ENCODE assay signal across 8 cellular contexts in genomic region chr19:56538254-56538760, GRCh38. TPM values are rescaled to one million over a fixed set of nuclear protein-coding genes. Genes with fewer than 3 reads are reported as not detected.
DNase-seq lines count a peak whose midpoint lies in the region; ATAC-seq and TF ChIP-seq lines count a peak whose summit lies in the region.

No MANE protein-coding gene starts in this region.

- H3K27ac Mint-ChIP-seq in activated naive CD8-positive, alpha-beta T cell treated with anti-CD3 and anti-CD28 coated beads for 36 hours: peak overlapping the region; percentile 93
- peak overlapping the region; percentile 93 for H3K27ac Mint-ChIP-seq in glutamatergic neuron (ENCODE audit: unreplicated experiment)

- H3K4me3 ChIP-seq in AG04449 (ENCODE audit: low read depth, low read length) (peak overlapping the region; percentile 88), subcutaneous abdominal adipose tissue (ENCODE audit: low read depth in 1 of 5, low read length in 5 of 5) (peak overlapping the region; percentile 81 to 99 (median 91))

- POLR2A ChIA-PET in AG04449 (lab: Yijun Ruan, JAX): no interaction called here

- no peak for TF ChIP-seq CTCF in AG04449 (IDR thresholded peaks at IDR 0.05; ENCODE audit: insufficient read depth, low read length, missing control alignments)
- no peak for TF ChIP-seq CTCF in glutamatergic neuron (IDR thresholded peaks at IDR 0.05; ENCODE audit: partially characterized antibody, unreplicated experiment)

- CTCF ChIA-PET in AG04449 (lab: Yijun Ruan, JAX): interaction anchor here (1.2 kb wide), 1 partner anchor 145 kb away, joined by 4 read pairs; the partner anchor contains the start of gene ZNF582

- DNase-seq in AG04449 (ENCODE audit: low read depth, low spot score) (peak; percentile 24), KBM-7 (peak; percentile 95), SKM-1 treated with dmso at 0.1 percent for 144 hours (lab: John Stamatoyannopoulos, UW; ENCODE audit: unreplicated experiment) (peak; percentile 47), glutamatergic neuron (peak; percentile 95), occipital lobe (lab: John Stamatoyannopoulos, UW) (peak; percentile 91)
- peak; percentile 93 for DNase-seq in activated naive CD8-positive, alpha-beta T cell treated with anti-CD3 and anti-CD28 coated beads for 36 hours

- peak; percentile 91 for ATAC-seq in GM19463 (IDR thresholded peaks at IDR 0.05; ENCODE audit: unreplicated experiment)

- H3K27ac ChIP-seq in subcutaneous abdominal adipose tissue (ENCODE audit: low read depth, low read length): peak overlapping the region; percentile 62

- no peaks in the 10 kb centered on the region for H3K27me3 Mint-ChIP-seq in activated naive CD8-positive, alpha-beta T cell treated with anti-CD3 and anti-CD28 coated beads for 36 hours
- peaks cover 13% of the 10 kb centered on the region for H3K27me3 Mint-ChIP-seq in glutamatergic neuron (ENCODE audit: unreplicated experiment)

- in situ Hi-C loops in KBM-7 (cut with MboI; ENCODE audit: low pct_unique_long_range_greater_than_20kb, low sequenced_read_pairs): no loop called here

- peak overlapping the region in 4 of 5 donors; percentile 65 to 86 (median 74) for H3K9ac ChIP-seq in subcutaneous abdominal adipose tissue (ENCODE audit: low read length in 5 of 5)

- no peaks in the 10 kb centered on the region for H3K27me3 ChIP-seq in subcutaneous abdominal adipose tissue (ENCODE audit: control insufficient read depth in 5 of 5, insufficient read depth in 4 of 5, low read length in 5 of 5)

- H3K9me3 Mint-ChIP-seq in activated naive CD8-positive, alpha-beta T cell treated with anti-CD3 and anti-CD28 coated beads for 36 hours: peaks cover 50% of the 10 kb centered on the region
- peaks cover 41% of the 10 kb centered on the region for H3K9me3 Mint-ChIP-seq in glutamatergic neuron (ENCODE audit: unreplicated experiment)

- H3K9me3 ChIP-seq in subcutaneous abdominal adipose tissue (ENCODE audit: control insufficient read depth in 5 of 5, low read length in 5 of 5): peaks cover 16 to 75% (median 56%) of the 10 kb centered on the region in 5 donors

- peaks cover 22% of the 10 kb centered on the region for H3K4me1 Mint-ChIP-seq in activated naive CD8-positive, alpha-beta T cell treated with anti-CD3 and anti-CD28 coated beads for 36 hours
- H3K4me1 Mint-ChIP-seq in glutamatergic neuron (ENCODE audit: low read depth, unreplicated experiment): no peaks in the 10 kb centered on the region

- peaks cover 0 to 20% (median 14%) of the 10 kb centered on the region in 5 donors for H3K36me3 ChIP-seq in subcutaneous abdominal adipose tissue (ENCODE audit: control insufficient read depth in 5 of 5, insufficient read depth in 5 of 5, low read length in 5 of 5)

- peaks cover 59% of the 10 kb centered on the region for H3K36me3 Mint-ChIP-seq in activated naive CD8-positive, alpha-beta T cell treated with anti-CD3 and anti-CD28 coated beads for 36 hours
- peaks cover 45% of the 10 kb centered on the region for H3K36me3 Mint-ChIP-seq in glutamatergic neuron (ENCODE audit: unreplicated experiment)

- peaks cover 4 to 19% (median 16%) of the 10 kb centered on the region in 5 donors for H3K4me1 ChIP-seq in subcutaneous abdominal adipose tissue (ENCODE audit: control insufficient read depth in 5 of 5, insufficient read depth in 5 of 5, low read length in 5 of 5)

- H3K4me3 Mint-ChIP-seq in activated naive CD8-positive, alpha-beta T cell treated with anti-CD3 and anti-CD28 coated beads for 36 hours: peak overlapping the region; percentile 86
- peak overlapping the region; percentile 92 for H3K4me3 Mint-ChIP-seq in glutamatergic neuron (ENCODE audit: unreplicated experiment)

RNA-seq across cellular contexts. Expression of gene ZFP28, which starts 0.4 kb away (rescaled TPM):
- 1 to 10 TPM; 4.3 to 5.7 TPM for total RNA-seq in activated naive CD8-positive, alpha-beta T cell treated with anti-CD3 and anti-CD28 coated beads for 36 hours
- 25.9 TPM for total RNA-seq in glutamatergic neuron (ENCODE audit: unreplicated experiment)
- 45.4 TPM for total RNA-seq in occipital lobe

RNA-seq across cellular contexts. Expression of gene ZNF470, which starts 29.0 kb away (rescaled TPM):
- 1 to 10 TPM; 3.6 to 4.3 TPM for total RNA-seq in activated naive CD8-positive, alpha-beta T cell treated with anti-CD3 and anti-CD28 coated beads for 36 hours
- 10.1 TPM for total RNA-seq in glutamatergic neuron (ENCODE audit: unreplicated experiment)
- 13.7 TPM for total RNA-seq in occipital lobe

RNA-seq across cellular contexts. Expression of gene ZNF471, which starts 30.7 kb away (rescaled TPM):
- 1 to 10 TPM; 1.2 to 1.5 TPM for total RNA-seq in activated naive CD8-positive, alpha-beta T cell treated with anti-CD3 and anti-CD28 coated beads for 36 hours
- total RNA-seq in glutamatergic neuron (ENCODE audit: unreplicated experiment): 18.7 TPM
- 18.4 TPM for total RNA-seq in occipital lobe

RNA-seq across cellular contexts. Expression of gene ZNF71, which starts 56.8 kb away (rescaled TPM):
- total RNA-seq in activated naive CD8-positive, alpha-beta T cell treated with anti-CD3 and anti-CD28 coated beads for 36 hours: 1 to 10 TPM; 5.4 TPM
- total RNA-seq in glutamatergic neuron (ENCODE audit: unreplicated experiment) (48.2 TPM), occipital lobe (19.5 TPM)

Comparison
In these comparisons a context has a peak if more than half of its experiments do, and no peak if none do; other contexts are left out.
1. Peak in every context shown above with its lines: DNase-seq, ATAC-seq, H3K4me3 ChIP-seq and H3K27ac ChIP-seq.
2. DNase-seq: peak in every context shown above with its lines; median percentile 95 in KBM-7; 95 in glutamatergic neuron; 93 in activated naive CD8-positive, alpha-beta T cell treated with anti-CD3 and anti-CD28 coated beads for 36 hours; 91 in occipital lobe; 47 in SKM-1 treated with dmso at 0.1 percent for 144 hours; 24 in AG04449.